In genomic region chr10:7193369-7193768, GRCh38 we compare ENCODE assay signal across 11 cellular contexts.
A peak's percentile ranks its signal among the peaks of the same experiment; 100 is the strongest.
DNase-seq lines count a peak whose midpoint lies in the region; ATAC-seq lines count a peak whose summit lies in the region.
"Had no signal": no experiment of that assay in that cellular context is flagged by ENCODE, and none has a peak within 500 bp of the region (broad histone marks: within the 10 kb centered on the region; RNA-seq: fewer than 3 reads in every experiment).

No MANE protein-coding gene starts in this region.

- no peak overlapping the region for H3K9ac ChIP-seq in BLaER1

- peaks cover 24% of the 10 kb centered on the region for H3K9me3 Mint-ChIP-seq in activated T-cell treated with anti-CD3 and anti-CD28 coated beads, Interleukin-2, amount 50 U/mL, for 24 hours

- peaks cover 97% of the 10 kb centered on the region for H3K36me3 Mint-ChIP-seq in activated T-cell treated with anti-CD3 and anti-CD28 coated beads, Interleukin-2, amount 50 U/mL, for 24 hours (ENCODE audit: low read depth)

- H3K27me3 ChIP-seq in BLaER1, result no peaks in the 10 kb centered on the region
- H3K27me3 ChIP-seq: uterus had no signal

- H3K4me1 ChIP-seq in BLaER1, result peaks cover 15% of the 10 kb centered on the region
- H3K4me1 ChIP-seq: uterus had no signal

- peaks cover 12% of the 10 kb centered on the region; the same call in 1 of the 2 replicates for H3K9me3 ChIP-seq in BLaER1
- H3K9me3 ChIP-seq: uterus had no signal

- H3K4me2 ChIP-seq in BLaER1, result no peak overlapping the region

- H3K27ac ChIP-seq in BLaER1, result peak overlapping the region; percentile 10; the same call in 1 of the 2 replicates
- H3K27ac ChIP-seq: coronary artery, uterus had no signal

- H3K36me3 ChIP-seq in BLaER1, result peaks cover 98% of the 10 kb centered on the region
- H3K36me3 ChIP-seq: uterus had no signal

- H3K27ac Mint-ChIP-seq in activated T-cell treated with anti-CD3 and anti-CD28 coated beads, Interleukin-2, amount 50 U/mL, for 24 hours, result peak overlapping the region; percentile 97

- peak; percentile 45 for ATAC-seq in HG03025 (IDR thresholded peaks at IDR 0.05; ENCODE audit: low FRiP score, unreplicated experiment)
- ATAC-seq in HG03139 (IDR thresholded peaks at IDR 0.05; ENCODE audit: unreplicated experiment), result no peak

- H4K20me1 ChIP-seq in BLaER1, result no peaks in the 10 kb centered on the region; the same call in 1 of the 2 replicates

- peaks cover 78% of the 10 kb centered on the region for H3K4me1 Mint-ChIP-seq in activated T-cell treated with anti-CD3 and anti-CD28 coated beads, Interleukin-2, amount 50 U/mL, for 24 hours (ENCODE audit: low read depth)

- H3K4me3 ChIP-seq in BLaER1, result no peak overlapping the region
- H3K4me3 ChIP-seq: coronary artery, uterus had no signal

- H3K27me3 Mint-ChIP-seq in activated T-cell treated with anti-CD3 and anti-CD28 coated beads, Interleukin-2, amount 50 U/mL, for 24 hours, result no peaks in the 10 kb centered on the region

- DNase-seq in activated T-cell treated with anti-CD3 and anti-CD28 coated beads, Interleukin-2, amount 50 U/mL, for 24 hours, result peak; percentile 68
- DNase-seq in stimulated activated CD4-positive, alpha-beta T cell treated with anti-CD3 and anti-CD28 coated beads, Interleukin-12 subunit alpha, Interleukin-12 subunit beta, amount 100 ng/mL, for 24 hours (ENCODE audit: low read depth in 2 of 2), result peak; percentile 16 to 33
- no peak for DNase-seq in NCI-H1417 treated with DMSO at 0.1 percent for 48 hours (lab: John Stamatoyannopoulos, UW)
- DNase-seq in HuH-7.5 (ENCODE audit: low spot score), result no peak
- DNase-seq in cerebellum (ENCODE audit: low spot score), result no peak
- DNase-seq: KG1, uterus had no signal

- H3K4me3 Mint-ChIP-seq in activated T-cell treated with anti-CD3 and anti-CD28 coated beads, Interleukin-2, amount 50 U/mL, for 24 hours, result peak overlapping the region; percentile 74

Comparison
In these comparisons a context has a peak if more than half of its experiments do, and no peak if none do; other contexts are left out.
1. DNase-seq: peak in activated T-cell treated with anti-CD3 and anti-CD28 coated beads, Interleukin-2, amount 50 U/mL, for 24 hours (single experiment) and stimulated activated CD4-positive, alpha-beta T cell treated with anti-CD3 and anti-CD28 coated beads, Interleukin-12 subunit alpha, Interleukin-12 subunit beta, amount 100 ng/mL, for 24 hours (2 of 2); none in NCI-H1417 treated with DMSO at 0.1 percent for 48 hours (single experiment), HuH-7.5 (single experiment) and cerebellum (single experiment).